20 cellular contexts compared by ENCODE assay signal in genomic region chr10:19651549-19651948, GRCh38.
DNase-seq lines count a peak whose midpoint lies in the region; ATAC-seq and TF ChIP-seq lines count a peak whose summit lies in the region.
"Had no signal": no experiment of that assay in that cellular context is flagged by ENCODE, and none has a peak within 500 bp of the region (broad histone marks: within the 10 kb centered on the region; RNA-seq: fewer than 3 reads in every experiment).

No MANE protein-coding gene starts in this region.

- no peak overlapping the region for H2AFZ ChIP-seq in mammary epithelial cell (ENCODE audit: low read depth, low read length)

- dilution Hi-C loops in mammary epithelial cell (cut with HindIII; ENCODE audit: low sequenced_read_pairs) = no loop called here

- H3K27ac Mint-ChIP-seq in natural killer cell treated with Interleukin-12 subunit alpha and Interleukin-12 subunit beta and Interleukin-15 and Interleukin-18, amount 100 ng/mL, for 72 hours = no peak overlapping the region
- H3K27ac Mint-ChIP-seq: activated naive CD8-positive, alpha-beta T cell treated with anti-CD3 and anti-CD28 coated beads, Interleukin-2, amount 50 U/mL, for 24 hours; dendritic cell treated with granulocyte-macrophage colony-stimulating factor and Interleukin-4, amounts not matched to agents 40 ng/mL and 50 ng/mL, for 4 days; stimulated activated naive CD8-positive, alpha-beta T cell treated with anti-CD3 and anti-CD28 coated beads, Interleukin-15, amount 100 ng/mL, for 72 hours had no signal

- no peak for TF ChIP-seq CTCF in AG04450 (IDR thresholded peaks at IDR 0.05; ENCODE audit: low read depth, low read length)
- TF ChIP-seq CTCF in HFF-Myc (IDR thresholded peaks at IDR 0.05; ENCODE audit: low read depth, low read length, missing control alignments) = no peak
- no peak for TF ChIP-seq CTCF in mammary epithelial cell (conservative IDR thresholded peaks at IDR 0.05 in 1 of 2, IDR thresholded peaks at IDR 0.05 in 1 of 2; ENCODE audit: extremely low read depth in 1 of 2, insufficient read depth in 1 of 2, low read depth in 1 of 2, low read length in 2 of 2)
- TF ChIP-seq CTCF in ovary (IDR thresholded peaks at IDR 0.05) = no peak

- 0 out of 2 replicates have a peak, but pooled peaks cover 4% of the 10 kb centered on the region for H3K9me3 ChIP-seq in AG04450 (ENCODE audit: control insufficient read depth, insufficient read depth, low read length)
- no peaks in the 10 kb centered on the region for H3K9me3 ChIP-seq in mammary epithelial cell (replicated peaks; ENCODE audit: insufficient read depth, low read length)
- no peaks in the 10 kb centered on the region for H3K9me3 ChIP-seq in ovary
- H3K9me3 ChIP-seq: BE2C, gastrocnemius medialis, spleen had no signal

- in situ Hi-C loops in mammary epithelial cell (cut with MboI; ENCODE audit: low sequenced_read_pairs in 2 of 2) = no loop called here

- H3K27me3 ChIP-seq in AG04450 (ENCODE audit: control insufficient read depth, insufficient read depth, low read length) (no peaks in the 10 kb centered on the region), mammary epithelial cell (ENCODE audit: insufficient read depth, low read length) (no peaks in the 10 kb centered on the region), ovary (no peaks in the 10 kb centered on the region)
- H3K27me3 ChIP-seq: BE2C, gastrocnemius medialis, spleen had no signal

- WGBS in mammary epithelial cell (ENCODE audit: low coverage, missing lambda C conversion rate) = 11% methylated on average over 1 of the region's 1 CpG
- 70 to 83% (median 74%) methylated on average over 1 of the region's 1 CpG for WGBS in ovary, 3 donors

- H3K4me3 ChIP-seq in AG04450 (ENCODE audit: low read depth, low read length) (no peak overlapping the region), HFF-Myc (replicated peaks; ENCODE audit: low read depth, low read length) (no peak overlapping the region), mammary epithelial cell (replicated peaks in 1 of 3; ENCODE audit: insufficient read depth in 1 of 3, low read depth in 2 of 3, low read length in 3 of 3) (no peak overlapping the region), ovary (no peak overlapping the region)
- H3K4me3 ChIP-seq: gastrocnemius medialis, GM12878, spleen had no signal

- H3K36me3 ChIP-seq in mammary epithelial cell (ENCODE audit: insufficient read depth, low read length) (no peaks in the 10 kb centered on the region), ovary (no peaks in the 10 kb centered on the region)
- H3K36me3 ChIP-seq: BE2C, gastrocnemius medialis, spleen had no signal

- no peaks in the 10 kb centered on the region for H3K79me2 ChIP-seq in mammary epithelial cell (ENCODE audit: insufficient read depth, low read length)

- H3K9me3 Mint-ChIP-seq in natural killer cell treated with Interleukin-12 subunit alpha and Interleukin-12 subunit beta and Interleukin-15 and Interleukin-18, amount 100 ng/mL, for 72 hours = no peaks in the 10 kb centered on the region
- H3K9me3 Mint-ChIP-seq: dendritic cell treated with granulocyte-macrophage colony-stimulating factor and Interleukin-4, amounts not matched to agents 40 ng/mL and 50 ng/mL, for 4 days had no signal

- no TSS peak for BruUV-seq in mammary epithelial cell (replicated peaks; lab: Mats Ljungman, UMichigan)

- DNase-seq in AG04450 (ENCODE audit: low read depth, low spot score) = peak; percentile 87
- DNase-seq in HFF-Myc (ENCODE audit: extremely low read depth, low read depth) = peak; percentile 25
- DNase-seq in mammary epithelial cell = peak; percentile 81
- peak; percentile 98 for DNase-seq in iris pigment epithelial cell (ENCODE audit: low read depth)
- DNase-seq in ovary = no peak
- no peak for DNase-seq in natural killer cell treated with Interleukin-12 subunit alpha and Interleukin-12 subunit beta and Interleukin-15 and Interleukin-18, amount 100 ng/mL, for 72 hours (ENCODE audit: low spot score)
- DNase-seq: activated CD4-positive, alpha-beta T cell treated with anti-CD3 and anti-CD28 coated beads, Interleukin-2, amount 50 U/mL, for 4 hours; activated naive CD8-positive, alpha-beta T cell treated with anti-CD3 and anti-CD28 coated beads, Interleukin-2, amount 50 U/mL, for 24 hours; activated T-cell treated with anti-CD3 and anti-CD28 coated beads, Interleukin-2, amount 50 U/mL, for 48 hours; BE2C; DMS79 treated with DMSO at 0.1 percent for 48 hours; gastrocnemius medialis; NCI-H1048; NCI-H345; spleen; stimulated activated naive CD8-positive, alpha-beta T cell treated with anti-CD3 and anti-CD28 coated beads, Interleukin-15, amount 100 ng/mL, for 72 hours had no signal

- ATAC-seq in natural killer cell treated with Interleukin-12 subunit alpha and Interleukin-12 subunit beta and Interleukin-15 and Interleukin-18, amount 100 ng/mL, for 72 hours = no peak
- ATAC-seq in HG02759 (IDR thresholded peaks at IDR 0.05; ENCODE audit: unreplicated experiment) (no peak), HG02938 (IDR thresholded peaks at IDR 0.05; ENCODE audit: unreplicated experiment) (no peak)
- ATAC-seq: activated naive CD8-positive, alpha-beta T cell treated with anti-CD3 and anti-CD28 coated beads, Interleukin-2, amount 50 U/mL, for 24 hours; gastrocnemius medialis; GM12878; stimulated activated naive CD8-positive, alpha-beta T cell treated with anti-CD3 and anti-CD28 coated beads, Interleukin-15, amount 100 ng/mL, for 72 hours had no signal

- intact Hi-C loops in mammary epithelial cell (cut with micrococcal nuclease) = loop anchor here (10.0 kb wide), 1 partner anchor 53 kb away; no protein-coding TSS in a partner anchor
- intact Hi-C loops in ovary (cut with DNase I) = loop anchor here in 1 of 4 donors (5.0 kb wide), 1 partner anchor 261 kb away; no protein-coding TSS in a partner anchor

- no peak for TF ChIP-seq POLR2A in ovary (IDR thresholded peaks at IDR 0.05)

- H3K4me3 Mint-ChIP-seq in natural killer cell treated with Interleukin-12 subunit alpha and Interleukin-12 subunit beta and Interleukin-15 and Interleukin-18, amount 100 ng/mL, for 72 hours = no peak overlapping the region
- H3K4me3 Mint-ChIP-seq: activated naive CD8-positive, alpha-beta T cell treated with anti-CD3 and anti-CD28 coated beads, Interleukin-2, amount 50 U/mL, for 24 hours; dendritic cell treated with granulocyte-macrophage colony-stimulating factor and Interleukin-4, amounts not matched to agents 40 ng/mL and 50 ng/mL, for 4 days; stimulated activated naive CD8-positive, alpha-beta T cell treated with anti-CD3 and anti-CD28 coated beads, Interleukin-15, amount 100 ng/mL, for 72 hours had no signal

- H4K20me1 ChIP-seq in mammary epithelial cell (ENCODE audit: insufficient read depth, low read length) = no peaks in the 10 kb centered on the region

- H3K4me2 ChIP-seq in mammary epithelial cell (ENCODE audit: insufficient read depth, low read depth, low read length) = no peak overlapping the region

- no peaks in the 10 kb centered on the region for H3K36me3 Mint-ChIP-seq in natural killer cell treated with Interleukin-12 subunit alpha and Interleukin-12 subunit beta and Interleukin-15 and Interleukin-18, amount 100 ng/mL, for 72 hours

- H3K4me1 Mint-ChIP-seq in natural killer cell treated with Interleukin-12 subunit alpha and Interleukin-12 subunit beta and Interleukin-15 and Interleukin-18, amount 100 ng/mL, for 72 hours (ENCODE audit: low read depth in 2 of 2) = no peaks in the 10 kb centered on the region
- H3K4me1 Mint-ChIP-seq: activated naive CD8-positive, alpha-beta T cell treated with anti-CD3 and anti-CD28 coated beads, Interleukin-2, amount 50 U/mL, for 24 hours; stimulated activated naive CD8-positive, alpha-beta T cell treated with anti-CD3 and anti-CD28 coated beads, Interleukin-15, amount 100 ng/mL, for 72 hours had no signal

- H3K27me3 Mint-ChIP-seq in natural killer cell treated with Interleukin-12 subunit alpha and Interleukin-12 subunit beta and Interleukin-15 and Interleukin-18, amount 100 ng/mL, for 72 hours = no peaks in the 10 kb centered on the region
- H3K27me3 Mint-ChIP-seq: activated naive CD8-positive, alpha-beta T cell treated with anti-CD3 and anti-CD28 coated beads, Interleukin-2, amount 50 U/mL, for 24 hours; dendritic cell treated with granulocyte-macrophage colony-stimulating factor and Interleukin-4, amounts not matched to agents 40 ng/mL and 50 ng/mL, for 4 days; stimulated activated naive CD8-positive, alpha-beta T cell treated with anti-CD3 and anti-CD28 coated beads, Interleukin-15, amount 100 ng/mL, for 72 hours had no signal

- POLR2A ChIA-PET in AG04450 (lab: Yijun Ruan, JAX) = interaction anchor here (0.6 kb wide), 1 partner anchor 13 kb away, joined by 3 read pairs; no protein-coding TSS in a partner anchor

- H3K4me1 ChIP-seq in mammary epithelial cell (ENCODE audit: insufficient read depth, low read length) (peaks cover 20% of the 10 kb centered on the region), ovary (ENCODE audit: insufficient read depth) (no peaks in the 10 kb centered on the region)
- H3K4me1 ChIP-seq: BE2C, gastrocnemius medialis, spleen had no signal

- no peak for TF ChIP-seq EP300 in ovary (IDR thresholded peaks at IDR 0.05)

- H3K27ac ChIP-seq in AG04450 (ENCODE audit: low read depth, low read length) (peak overlapping the region; percentile 87), mammary epithelial cell (ENCODE audit: insufficient read depth, low read depth, low read length) (no peak overlapping the region), ovary (no peak overlapping the region)
- H3K27ac ChIP-seq: gastrocnemius medialis, spleen had no signal

- no peak overlapping the region for H3K9ac ChIP-seq in mammary epithelial cell (ENCODE audit: insufficient read depth, low read length)

- CTCF ChIA-PET in AG04450 (lab: Charles Lee) = no interaction called here
- CTCF ChIA-PET in mammary epithelial cell (lab: Charles Lee; ENCODE audit: low non-redundant PET) = no interaction called here

Comparison
In these comparisons a context has a peak if more than half of its experiments do, and no peak if none do; other contexts are left out.
1. DNase-seq: peak in AG04450 (single experiment), HFF-Myc (single experiment), mammary epithelial cell (single experiment) and iris pigment epithelial cell (single experiment); none in ovary (0 of 5) and natural killer cell treated with Interleukin-12 subunit alpha and Interleukin-12 subunit beta and Interleukin-15 and Interleukin-18, amount 100 ng/mL, for 72 hours (single experiment).